8 cellular contexts compared by ENCODE assay signal in the genomic region with DNA sequence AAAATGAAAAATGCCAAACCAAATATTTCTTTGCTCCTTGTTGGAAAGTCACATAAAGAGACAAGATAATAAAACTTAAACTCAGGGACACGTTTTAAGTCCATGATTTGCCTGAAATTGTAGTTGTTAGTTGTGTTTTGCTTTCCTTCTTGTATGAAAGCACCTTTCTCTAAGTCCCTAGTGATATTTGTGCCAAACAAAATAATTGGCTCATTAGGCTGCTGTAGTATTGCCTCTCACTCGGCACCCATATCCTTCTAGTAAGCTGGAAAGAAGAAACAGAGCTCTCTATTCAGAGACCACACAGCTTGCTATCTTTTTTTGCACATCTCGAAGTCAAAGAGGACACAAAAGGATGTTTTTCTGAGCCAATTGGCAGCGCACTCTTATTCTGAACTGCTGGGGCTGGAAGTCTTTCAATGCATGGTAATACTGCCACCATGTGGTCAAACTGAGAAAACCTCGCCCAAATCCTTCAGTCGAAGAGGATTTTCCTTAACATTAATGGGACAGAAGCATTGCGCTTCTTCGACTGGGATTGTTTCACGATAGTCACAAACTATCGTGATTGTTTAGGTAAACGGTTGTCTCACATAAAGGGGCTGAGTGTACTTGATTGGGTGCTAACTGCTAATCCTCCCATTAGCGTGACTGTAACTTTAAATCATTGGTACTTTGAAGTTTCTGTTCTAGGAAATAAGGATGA.
DNase-seq lines count a peak whose midpoint lies in the region; ATAC-seq and TF ChIP-seq lines count a peak whose summit lies in the region.

No MANE protein-coding gene starts in this region.

- ATAC-seq in GM21717 (IDR thresholded peaks at IDR 0.05; ENCODE audit: unreplicated experiment): peak; percentile 85
- ATAC-seq in Panc1: peak; percentile 73

- no TSS peak for BruUV-seq in Panc1 (replicated peaks; lab: Mats Ljungman, UMichigan)

- no peak overlapping the region for H3K27ac ChIP-seq in Panc1 (ENCODE audit: low read length)

- CTCF ChIA-PET in Panc1 (lab: Charles Lee): interaction anchor here (0.6 kb wide), 1 partner anchor 883 kb away, joined by 14 read pairs; no protein-coding TSS in a partner anchor

- no peaks in the 10 kb centered on the region for H3K4me1 ChIP-seq in Panc1 (ENCODE audit: control insufficient read depth, insufficient read depth, low read length)

- POLR2A ChIA-PET in Panc1 (lab: Charles Lee): no interaction called here

- no peaks in the 10 kb centered on the region for H3K9me3 ChIP-seq in Panc1 (ENCODE audit: control insufficient read depth, insufficient read depth, low read depth, low read length)

- H3K4me3 ChIP-seq in Panc1 (ENCODE audit: low read depth in 2 of 2, low read length in 2 of 2) (peak overlapping the region; percentile 9 to 45; a peak in 2 of 4 replicates), fibroblast of the aortic adventitia (ENCODE audit: low read depth, low read length) (peak overlapping the region; percentile 52)

- TF ChIP-seq CTCF in Panc1 (IDR thresholded peaks at IDR 0.05): peak; percentile 78
- peak; percentile 79 for TF ChIP-seq CTCF in fibroblast of the aortic adventitia (IDR thresholded peaks at IDR 0.05; ENCODE audit: insufficient read depth, low read length)

- in situ Hi-C loops in Panc1 (cut with HindIII; ENCODE audit: low pct_unique_long_range_greater_than_20kb, low sequenced_read_pairs): no loop called here

- DNase-seq in ELR (ENCODE audit: low read depth) (peak; percentile 71), KG1 (lab: John Stamatoyannopoulos, UW) (peak; percentile 27), Panc1 (ENCODE audit: low read depth, low spot score) (peak; percentile 56), fibroblast of the aortic adventitia (ENCODE audit: low read depth) (peak; percentile 84), nucleus accumbens (lab: John Stamatoyannopoulos, UW) (peak in 50 of 56 donors; percentile 5 to 89 (median 60)), ureter (ENCODE audit: low spot score) (peak; percentile 62)
- DNase-seq in activated T-helper 1 cell treated with anti-CD3 and anti-CD28 coated beads, Interleukin-2, amount 50 U/mL, for 16 hours (ENCODE audit: low read depth in 1 of 2, low spot score in 1 of 2): peak; percentile 6 to 7

- intact Hi-C loops in Panc1 (cut with micrococcal nuclease; ENCODE audit: unreplicated experiment): loop anchor here (5.0 to 10.0 kb wide), 3 partner anchors 749 to 1049 kb away; no protein-coding TSS in a partner anchor

- H3K36me3 ChIP-seq in Panc1 (ENCODE audit: control insufficient read depth, insufficient read depth, low read length): no peaks in the 10 kb centered on the region

- H3K27me3 ChIP-seq in Panc1 (ENCODE audit: control insufficient read depth, insufficient read depth, low read length): no peaks in the 10 kb centered on the region

Comparison
In these comparisons a context has a peak if more than half of its experiments do, and no peak if none do; other contexts are left out.
1. DNase-seq: peak in every context shown above with its lines; median percentile 84 in fibroblast of the aortic adventitia; 71 in ELR; 62 in ureter; 60 in nucleus accumbens; 56 in Panc1; 27 in KG1; 6 in activated T-helper 1 cell treated with anti-CD3 and anti-CD28 coated beads, Interleukin-2, amount 50 U/mL, for 16 hours.